ENCODE assay signal across 13 cellular contexts in the genomic region with DNA sequence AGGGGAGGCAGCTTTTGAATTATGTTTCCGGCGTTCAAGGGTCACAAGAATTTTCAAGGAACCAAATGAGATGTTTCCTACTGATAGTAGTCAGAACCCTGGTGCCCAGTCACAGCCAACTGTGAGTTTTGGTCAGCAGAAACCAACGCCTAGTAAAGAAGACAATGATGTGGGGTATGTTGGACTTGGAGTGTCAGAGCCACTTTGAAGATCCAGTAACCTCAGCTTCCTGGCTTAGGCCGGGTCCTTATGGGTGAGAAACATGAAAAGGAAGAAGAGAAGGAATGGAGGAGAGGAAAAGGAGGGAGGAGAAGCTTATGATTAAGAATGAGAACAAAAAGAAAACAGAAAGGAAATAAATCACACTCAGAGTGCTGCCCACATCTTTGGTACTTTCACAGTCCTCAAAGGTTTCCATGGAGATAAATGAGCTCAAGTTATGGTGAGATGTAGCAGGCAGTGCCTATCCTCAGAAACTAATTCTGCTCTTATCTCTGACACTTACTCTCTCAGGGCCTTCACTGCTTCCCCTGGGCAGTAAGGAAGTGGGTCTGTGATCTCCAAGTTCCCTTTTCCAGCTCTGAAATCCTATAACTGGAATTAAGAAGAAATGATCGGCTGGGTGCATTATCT. TPM values are rescaled to one million over a fixed set of nuclear protein-coding genes. Genes with fewer than 3 reads are reported as not detected.
DNase-seq lines count a peak whose midpoint lies in the region; ATAC-seq lines count a peak whose summit lies in the region.
"Had no signal": no experiment of that assay in that cellular context is flagged by ENCODE, and none has a peak within 500 bp of the region (broad histone marks: within the 10 kb centered on the region; RNA-seq: fewer than 3 reads in every experiment).

No MANE protein-coding gene starts in this region.

- DNase-seq in activated naive CD4-positive, alpha-beta T cell treated with anti-CD3 and anti-CD28 coated beads for 36 hours: peak; percentile 35
- no peak for DNase-seq in activated naive CD4-positive, alpha-beta T cell treated with anti-CD3 and anti-CD28 coated beads, Interleukin-2, amount 50 U/mL, for 16 hours
- DNase-seq in OCI-M1 (lab: John Stamatoyannopoulos, UW): peak; percentile 22
- peak; percentile 19 for DNase-seq in activated naive CD8-positive, alpha-beta T cell treated with anti-CD3 and anti-CD28 coated beads for 36 hours
- DNase-seq in stimulated activated naive CD8-positive, alpha-beta T cell treated with anti-CD3 and anti-CD28 coated beads, Interleukin-15, Interleukin-2, amounts not matched to agents 100 U/mL and 50 U/mL, for 24 hours: peak; percentile 12
- no peak for DNase-seq in occipital lobe (lab: John Stamatoyannopoulos, UW)
- DNase-seq in HCEC 1CT: no peak
- no peak for DNase-seq in Right ventricle myocardium inferior (ENCODE audit: missing footprints)
- DNase-seq: DND-41, foreskin melanocyte, NCI-H1694, NCI-H526 treated with DMSO at 0.1 percent for 48 hours, RPMI8226 had no signal

- ATAC-seq in stimulated activated naive CD8-positive, alpha-beta T cell treated with anti-CD3 and anti-CD28 coated beads, Interleukin-15, Interleukin-2, amounts not matched to agents 100 U/mL and 50 U/mL, for 24 hours: peak; percentile 74
- ATAC-seq in Right ventricle myocardium inferior: no peak

- peak overlapping the region; percentile 9 for H3K27ac Mint-ChIP-seq in activated naive CD4-positive, alpha-beta T cell treated with anti-CD3 and anti-CD28 coated beads for 36 hours
- H3K27ac Mint-ChIP-seq in activated naive CD8-positive, alpha-beta T cell treated with anti-CD3 and anti-CD28 coated beads for 36 hours: peak overlapping the region; percentile 61

- no peaks in the 10 kb centered on the region for H3K36me3 Mint-ChIP-seq in activated naive CD4-positive, alpha-beta T cell treated with anti-CD3 and anti-CD28 coated beads for 36 hours (ENCODE audit: low read depth)
- no peaks in the 10 kb centered on the region for H3K36me3 Mint-ChIP-seq in activated naive CD8-positive, alpha-beta T cell treated with anti-CD3 and anti-CD28 coated beads for 36 hours

- H3K4me1 Mint-ChIP-seq in activated naive CD4-positive, alpha-beta T cell treated with anti-CD3 and anti-CD28 coated beads for 36 hours (ENCODE audit: low read depth): peaks cover 33% of the 10 kb centered on the region
- peaks cover 36% of the 10 kb centered on the region for H3K4me1 Mint-ChIP-seq in activated naive CD8-positive, alpha-beta T cell treated with anti-CD3 and anti-CD28 coated beads for 36 hours

- H3K27me3 Mint-ChIP-seq in activated naive CD4-positive, alpha-beta T cell treated with anti-CD3 and anti-CD28 coated beads for 36 hours (ENCODE audit: low read depth): peaks cover 15% of the 10 kb centered on the region
- H3K27me3 Mint-ChIP-seq in activated naive CD8-positive, alpha-beta T cell treated with anti-CD3 and anti-CD28 coated beads for 36 hours: peaks cover 6% of the 10 kb centered on the region

- intact Hi-C loops in activated naive CD4-positive, alpha-beta T cell treated with anti-CD3 and anti-CD28 coated beads for 36 hours (cut with micrococcal nuclease): loop anchor here (1.0 to 5.0 kb wide), 8 partner anchors 17 to 454 kb away; partner anchors contain the start of genes KLHL6, MAP6D1 and PARL
- intact Hi-C loops in Right ventricle myocardium inferior (cut with DNase I): no loop called here

- CTCF ChIA-PET in activated naive CD4-positive, alpha-beta T cell treated with anti-CD3 and anti-CD28 coated beads for 36 hours (lab: Charles Lee): interaction anchor here (1.3 kb wide), 1 partner anchor 45 kb away, joined by 3 read pairs; no protein-coding TSS in a partner anchor

- H3K9me3 Mint-ChIP-seq in activated naive CD4-positive, alpha-beta T cell treated with anti-CD3 and anti-CD28 coated beads for 36 hours: no peaks in the 10 kb centered on the region
- no peaks in the 10 kb centered on the region for H3K9me3 Mint-ChIP-seq in activated naive CD8-positive, alpha-beta T cell treated with anti-CD3 and anti-CD28 coated beads for 36 hours

- peak overlapping the region; percentile 36 for H3K4me3 Mint-ChIP-seq in activated naive CD4-positive, alpha-beta T cell treated with anti-CD3 and anti-CD28 coated beads for 36 hours
- peak overlapping the region; percentile 7 for H3K4me3 Mint-ChIP-seq in activated naive CD8-positive, alpha-beta T cell treated with anti-CD3 and anti-CD28 coated beads for 36 hours

RNA-seq across cellular contexts. Expression of gene MCF2L2, which starts 2.0 kb away (rescaled TPM):
- total RNA-seq in activated naive CD4-positive, alpha-beta T cell treated with anti-CD3 and anti-CD28 coated beads for 36 hours: 1 to 10 TPM; 1.0 to 1.7 TPM
- 1 to 10 TPM; 1.9 to 2.2 TPM for total RNA-seq in activated naive CD8-positive, alpha-beta T cell treated with anti-CD3 and anti-CD28 coated beads for 36 hours
- total RNA-seq in occipital lobe (34.5 TPM), Right ventricle myocardium inferior (0.22 TPM)

Comparison
In these comparisons a context has a peak if more than half of its experiments do, and no peak if none do; other contexts are left out.
1. DNase-seq: peak in activated naive CD4-positive, alpha-beta T cell treated with anti-CD3 and anti-CD28 coated beads for 36 hours (single experiment), OCI-M1 (single experiment), activated naive CD8-positive, alpha-beta T cell treated with anti-CD3 and anti-CD28 coated beads for 36 hours (single experiment) and stimulated activated naive CD8-positive, alpha-beta T cell treated with anti-CD3 and anti-CD28 coated beads, Interleukin-15, Interleukin-2, amounts not matched to agents 100 U/mL and 50 U/mL, for 24 hours (single experiment); none in activated naive CD4-positive, alpha-beta T cell treated with anti-CD3 and anti-CD28 coated beads, Interleukin-2, amount 50 U/mL, for 16 hours (single experiment), occipital lobe (single experiment), HCEC 1CT (single experiment) and Right ventricle myocardium inferior (single experiment).
2. RNA of gene MCF2L2, which starts 2.0 kb away (total RNA-seq): 34.5 TPM in occipital lobe (single experiment); 1.9 to 2.2 TPM in activated naive CD8-positive, alpha-beta T cell treated with anti-CD3 and anti-CD28 coated beads for 36 hours, 1.0 to 1.7 TPM in activated naive CD4-positive, alpha-beta T cell treated with anti-CD3 and anti-CD28 coated beads for 36 hours and 0.22 TPM in Right ventricle myocardium inferior (single experiment); every median in the first group is over 10 times any median in the second.